8 cellular contexts compared by ENCODE assay signal in the genomic region with DNA sequence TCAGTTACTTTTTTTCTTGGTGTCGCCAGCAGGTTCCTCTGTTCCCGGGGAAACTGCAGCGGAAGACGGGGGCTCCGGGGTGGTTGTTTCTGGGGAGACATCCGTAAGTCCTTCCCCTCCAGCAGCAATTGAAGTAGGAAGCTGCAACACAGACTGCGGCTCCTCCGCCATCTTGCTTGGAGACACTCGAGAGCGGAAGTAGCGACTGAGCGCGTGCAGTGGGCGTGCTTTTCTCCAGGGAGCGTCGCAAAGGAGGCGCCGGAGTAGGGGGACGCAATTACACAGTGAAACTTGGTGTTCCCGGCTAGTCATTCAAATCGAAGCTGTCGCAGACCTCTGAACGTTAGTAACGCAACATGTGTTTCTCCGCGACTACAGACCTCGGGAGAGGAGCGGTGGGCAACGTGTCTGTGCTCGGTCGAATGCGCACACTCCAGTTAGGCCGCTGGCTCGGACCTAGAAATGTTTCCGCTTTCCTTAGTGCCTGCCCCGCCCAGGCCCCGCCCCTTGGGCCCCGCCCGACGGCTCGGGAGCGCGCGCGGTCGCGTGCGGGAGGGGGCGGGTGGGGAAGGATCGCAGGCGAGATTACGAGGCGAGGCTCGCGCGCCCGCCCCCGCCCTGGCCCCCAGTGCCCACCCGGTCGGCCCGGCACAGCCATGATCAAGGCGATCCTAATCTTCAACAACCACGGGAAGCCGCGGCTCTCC. TPM values are rescaled to one million over a fixed set of nuclear protein-coding genes. Genes with fewer than 3 reads are reported as not detected.
DNase-seq lines count a peak whose midpoint lies in the region; ATAC-seq and TF ChIP-seq lines count a peak whose summit lies in the region.

A gene (plus strand): TSS at position 554 of the 707 bp plus-strand sequence. CDS start 103 bp downstream, at position 657.
A gene (minus strand): TSS at position 184 of the 707 bp plus-strand sequence. CDS start 13 bp downstream, at position 171.

- peak; percentile 97 for TF ChIP-seq POLR2A in erythroblast (IDR thresholded peaks at IDR 0.05; ENCODE audit: low read length)

- no peaks in the 10 kb centered on the region for H3K9me3 ChIP-seq in mucosa of rectum (ENCODE audit: control insufficient read depth in 2 of 2, low read length in 2 of 2)

- no peaks in the 10 kb centered on the region for H3K27me3 Mint-ChIP-seq in activated T-cell treated with anti-CD3 and anti-CD28 coated beads, Interleukin-2, amount 50 U/mL, for 24 hours

- no peaks in the 10 kb centered on the region for H3K27me3 ChIP-seq in mucosa of rectum (ENCODE audit: control insufficient read depth in 2 of 2, insufficient read depth in 2 of 2, low read length in 2 of 2)

- peaks cover 6 to 7% of the 10 kb centered on the region in 2 donors for H3K36me3 ChIP-seq in mucosa of rectum (ENCODE audit: control insufficient read depth in 2 of 2, insufficient read depth in 2 of 2, low read length in 2 of 2)

- H3K27ac Mint-ChIP-seq in activated T-cell treated with anti-CD3 and anti-CD28 coated beads, Interleukin-2, amount 50 U/mL, for 24 hours, result peak within 1 kb of the TSS; percentile 100

- peaks cover 48% of the 10 kb centered on the region for H3K36me3 Mint-ChIP-seq in activated T-cell treated with anti-CD3 and anti-CD28 coated beads, Interleukin-2, amount 50 U/mL, for 24 hours (ENCODE audit: low read depth)

- peak within 1 kb of the TSS; percentile 93 to 94 for H3K27ac ChIP-seq in mucosa of rectum (ENCODE audit: low read depth in 2 of 2, low read length in 2 of 2)

- DNase-seq in DMS79 (lab: John Stamatoyannopoulos, UW) (peak; percentile 70), KG1 (lab: John Stamatoyannopoulos, UW) (peak; percentile 82), erythroblast (lab: John Stamatoyannopoulos, UW) (peak; percentile 95 to 96)
- peak; percentile 96 for DNase-seq in activated T-cell treated with anti-CD3 and anti-CD28 coated beads, Interleukin-2, amount 50 U/mL, for 24 hours
- DNase-seq in stimulated activated CD8-positive, alpha-beta memory T cell treated with anti-CD3 and anti-CD28 coated beads, Interleukin-4, amount 100 ng/mL, for 4 hours (ENCODE audit: low read depth in 2 of 2, low spot score in 1 of 2), result peak; percentile 74 to 80

- ATAC-seq in GM21737 (IDR thresholded peaks at IDR 0.05; ENCODE audit: unreplicated experiment), result peak; percentile 78

- H3K9ac ChIP-seq in mucosa of rectum (ENCODE audit: low read depth in 1 of 2, low read length in 2 of 2), result peak within 1 kb of the TSS; percentile 92

- H3K4me1 ChIP-seq in mucosa of rectum (ENCODE audit: control insufficient read depth in 2 of 2, insufficient read depth in 2 of 2, low read length in 2 of 2), result peaks cover 15 to 28% of the 10 kb centered on the region in 2 donors

- H3K9me3 Mint-ChIP-seq in activated T-cell treated with anti-CD3 and anti-CD28 coated beads, Interleukin-2, amount 50 U/mL, for 24 hours, result no peaks in the 10 kb centered on the region

- H3K4me3 Mint-ChIP-seq in activated T-cell treated with anti-CD3 and anti-CD28 coated beads, Interleukin-2, amount 50 U/mL, for 24 hours, result peak within 1 kb of the TSS; percentile 98

- H3K4me3 ChIP-seq in mucosa of rectum (ENCODE audit: low read length in 2 of 2), result peak within 1 kb of the TSS; percentile 93

- peaks cover 59% of the 10 kb centered on the region for H3K4me1 Mint-ChIP-seq in activated T-cell treated with anti-CD3 and anti-CD28 coated beads, Interleukin-2, amount 50 U/mL, for 24 hours (ENCODE audit: low read depth)

TF ChIP-seq in PFSK-1, 5 proteins besides CTCF, POLR2A, EP300 and RAD21:
- TF ChIP-seq, protein P1, sequence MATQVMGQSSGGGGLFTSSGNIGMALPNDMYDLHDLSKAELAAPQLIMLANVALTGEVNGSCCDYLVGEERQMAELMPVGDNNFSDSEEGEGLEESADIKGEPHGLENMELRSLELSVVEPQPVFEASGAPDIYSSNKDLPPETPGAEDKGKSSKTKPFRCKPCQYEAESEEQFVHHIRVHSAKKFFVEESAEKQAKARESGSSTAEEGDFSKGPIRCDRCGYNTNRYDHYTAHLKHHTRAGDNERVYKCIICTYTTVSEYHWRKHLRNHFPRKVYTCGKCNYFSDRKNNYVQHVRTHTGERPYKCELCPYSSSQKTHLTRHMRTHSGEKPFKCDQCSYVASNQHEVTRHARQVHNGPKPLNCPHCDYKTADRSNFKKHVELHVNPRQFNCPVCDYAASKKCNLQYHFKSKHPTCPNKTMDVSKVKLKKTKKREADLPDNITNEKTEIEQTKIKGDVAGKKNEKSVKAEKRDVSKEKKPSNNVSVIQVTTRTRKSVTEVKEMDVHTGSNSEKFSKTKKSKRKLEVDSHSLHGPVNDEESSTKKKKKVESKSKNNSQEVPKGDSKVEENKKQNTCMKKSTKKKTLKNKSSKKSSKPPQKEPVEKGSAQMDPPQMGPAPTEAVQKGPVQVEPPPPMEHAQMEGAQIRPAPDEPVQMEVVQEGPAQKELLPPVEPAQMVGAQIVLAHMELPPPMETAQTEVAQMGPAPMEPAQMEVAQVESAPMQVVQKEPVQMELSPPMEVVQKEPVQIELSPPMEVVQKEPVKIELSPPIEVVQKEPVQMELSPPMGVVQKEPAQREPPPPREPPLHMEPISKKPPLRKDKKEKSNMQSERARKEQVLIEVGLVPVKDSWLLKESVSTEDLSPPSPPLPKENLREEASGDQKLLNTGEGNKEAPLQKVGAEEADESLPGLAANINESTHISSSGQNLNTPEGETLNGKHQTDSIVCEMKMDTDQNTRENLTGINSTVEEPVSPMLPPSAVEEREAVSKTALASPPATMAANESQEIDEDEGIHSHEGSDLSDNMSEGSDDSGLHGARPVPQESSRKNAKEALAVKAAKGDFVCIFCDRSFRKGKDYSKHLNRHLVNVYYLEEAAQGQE (IDR thresholded peaks at IDR 0.05; ENCODE audit: insufficient read depth in 1 of 2, low read depth in 2 of 2, low read length in 2 of 2), result peak; percentile 53 to 55; a peak in 1 of 4 replicates
- TF ChIP-seq SIN3A (IDR thresholded peaks at IDR 0.05; ENCODE audit: borderline replicate concordance, insufficient read depth, low read length) (peak; percentile 91; the same call in 1 of the 2 replicates), TAF1 (IDR thresholded peaks at IDR 0.05; ENCODE audit: borderline replicate concordance, insufficient read depth, low read length) (peak; percentile 98), FOXP2 (optimal IDR thresholded peaks at IDR 0.05; ENCODE audit: borderline replicate concordance, extremely low read depth, extremely low read length, insufficient read depth) (peak; percentile 9), POLR2AphosphoS5 (IDR thresholded peaks at IDR 0.05; ENCODE audit: low read depth, low read length) (peak; percentile 58; the same call in 1 of the 2 replicates)

RNA-seq across cellular contexts. Expression of the first gene that starts in this region (rescaled TPM):
- 28.0 TPM for polyA plus RNA-seq in PFSK-1 (2012; ENCODE audit: insufficient read length, low read depth)

RNA-seq across cellular contexts. Expression of the second gene that starts in this region (rescaled TPM):
- 23.7 TPM for polyA plus RNA-seq in PFSK-1 (2012; ENCODE audit: insufficient read length, low read depth)

Comparison
In these comparisons a context has a peak if more than half of its experiments do, and no peak if none do; other contexts are left out.
1. Peak in every context shown above with its lines: DNase-seq, ATAC-seq, H3K4me3 ChIP-seq and H3K27ac ChIP-seq.